ENCODE assay signal across 8 cellular contexts in the genomic region with DNA sequence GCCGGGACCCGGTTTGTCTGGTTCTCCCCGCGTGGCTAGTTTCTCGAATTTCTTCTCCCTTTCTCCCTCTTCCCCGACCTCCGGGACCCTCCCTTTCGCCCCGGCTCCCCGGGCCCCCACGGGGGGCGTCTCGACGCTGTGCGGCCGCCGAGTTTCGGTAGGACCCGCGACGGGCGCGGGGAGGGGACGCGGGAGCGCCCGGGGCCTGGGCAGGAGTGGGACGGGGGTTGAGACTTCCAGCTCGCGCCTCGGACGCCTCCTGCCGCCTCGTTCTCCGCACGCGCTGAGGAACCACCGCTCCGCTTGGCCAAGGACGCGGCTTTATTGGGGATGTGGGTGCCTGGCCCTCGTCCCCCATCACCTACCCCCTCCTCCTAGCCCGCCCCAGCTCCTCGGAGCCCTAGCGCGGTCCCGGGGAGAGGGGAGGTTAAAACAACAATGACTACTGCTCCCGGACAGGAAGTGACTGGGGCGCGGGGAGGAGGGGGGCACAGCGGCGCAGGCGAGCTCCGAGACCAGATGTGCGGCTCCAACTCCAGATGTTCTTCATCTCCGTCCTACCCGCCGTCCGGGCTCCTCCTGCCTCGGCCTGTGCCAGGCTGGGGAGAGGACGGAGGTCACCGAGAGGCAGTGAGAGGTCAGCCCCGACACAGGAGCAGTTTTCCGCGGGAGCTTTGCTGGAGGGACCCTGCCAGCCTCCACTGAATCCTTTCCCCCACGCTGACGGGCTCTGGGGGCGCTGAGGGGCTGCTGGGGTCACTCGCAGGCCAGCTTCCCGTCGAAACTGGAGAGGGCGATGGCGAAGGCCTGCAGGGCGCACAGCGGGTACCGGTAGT. TPM values are rescaled to one million over a fixed set of nuclear protein-coding genes. Genes with fewer than 3 reads are reported as not detected.
DNase-seq lines count a peak whose midpoint lies in the region; ATAC-seq and TF ChIP-seq lines count a peak whose summit lies in the region.

No MANE protein-coding gene starts in this region.

- DNase-seq in A172 (ENCODE audit: low spot score), result peak; percentile 30
- peak; percentile 91 for DNase-seq in H7
- DNase-seq in T-cell, result peak in 25 of 34 experiments; percentile 14 to 46 (median 30)
- peak; percentile 60 for DNase-seq in brain microvascular endothelial cell
- DNase-seq in iPS-NIHi11 (ENCODE audit: low spot score), result peak; percentile 77
- DNase-seq in stimulated activated CD4-positive, alpha-beta T cell treated with anti-CD3 and anti-CD28 coated beads, Interleukin-12 subunit alpha, Interleukin-12 subunit beta, amount 100 ng/mL, for 48 hours (ENCODE audit: low read depth in 2 of 3, low spot score in 1 of 3), result peak in 2 of 3 donors; percentile 24 to 26

- H3K4me3 ChIP-seq in H7 (ENCODE audit: insufficient read depth, low read depth, low read length) (peak overlapping the region; percentile 73), brain microvascular endothelial cell (ENCODE audit: low read depth, low read length) (peak overlapping the region; percentile 70)

- H3K9me3 Mint-ChIP-seq in T-cell, result no peaks in the 10 kb centered on the region

- H3K27me3 Mint-ChIP-seq in T-cell, result peaks cover 0 to 26% of the 10 kb centered on the region in 2 donors

- peaks cover 5% of the 10 kb centered on the region for H3K27me3 ChIP-seq in H7 (ENCODE audit: control insufficient read depth, insufficient read depth, low read length)
- no peaks in the 10 kb centered on the region for H3K27me3 ChIP-seq in brain microvascular endothelial cell (replicated peaks)

- H3K27ac ChIP-seq in brain microvascular endothelial cell, result peak overlapping the region; percentile 85

- H3K4me3 Mint-ChIP-seq in T-cell, result peak overlapping the region; percentile 73 to 81 (median 74)

- ATAC-seq in T-cell (replicated peaks in 1 of 4) (peak; percentile 17 to 43 (median 34)), HG03139 (IDR thresholded peaks at IDR 0.05; ENCODE audit: unreplicated experiment) (no peak), GM21515 (IDR thresholded peaks at IDR 0.05; ENCODE audit: unreplicated experiment) (no peak)

- CTCF ChIA-PET in T-cell (lab: Charles Lee), result interaction anchor here in 1 of 2 donors (0.6 kb wide), 2 partner anchors 35 to 182 kb away, joined by 4 to 5 read pairs; no protein-coding TSS in a partner anchor

- POLR2A ChIA-PET in T-cell (lab: Charles Lee), result interaction anchor here in 1 of 2 donors (0.6 kb wide), 1 partner anchor 11 kb away, joined by 3 read pairs; no protein-coding TSS in a partner anchor

- TF ChIP-seq CTCF in brain microvascular endothelial cell (IDR thresholded peaks at IDR 0.05; ENCODE audit: low read depth, low read length, missing control alignments), result peak; percentile 6

- no peak overlapping the region for H3K27ac Mint-ChIP-seq in T-cell

- in situ Hi-C loops in brain microvascular endothelial cell (cut with HindIII; ENCODE audit: low pct_ligation_motif_present, low sequenced_read_pairs), result no loop called here

- H3K4me1 Mint-ChIP-seq in T-cell, result peaks cover 14 to 21% (median 16%) of the 10 kb centered on the region in 3 donors

- H3K36me3 ChIP-seq in H7 (replicated peaks; ENCODE audit: control insufficient read depth, insufficient read depth, low read length) (no peaks in the 10 kb centered on the region), brain microvascular endothelial cell (replicated peaks) (no peaks in the 10 kb centered on the region)

- H3K36me3 Mint-ChIP-seq in T-cell, result no peaks in the 10 kb centered on the region

RNA-seq across cellular contexts. Expression of a gene that starts 0.9 kb away (rescaled TPM):
- total RNA-seq in A172 (2014; rRNA removed; shearing (Covaris generic)), result 10.9 and 12.3 TPM in 2 replicates
- 17.6 and 18.0 TPM in 2 replicates for total RNA-seq in H7 (2014; rRNA removed; shearing (Covaris generic))
- under 1 TPM in 3 of 5 donors, not detected in 2; 0.26 to 0.53 (median 0.41) TPM for total RNA-seq in T-cell

RNA-seq across cellular contexts. Expression of a gene that starts 14.9 kb away (rescaled TPM):
- total RNA-seq in A172 (2014; rRNA removed; shearing (Covaris generic)), result not detected in 2 replicates
- 0.55 and 1.3 TPM in 2 replicates for total RNA-seq in H7 (2014; rRNA removed; shearing (Covaris generic))
- not detected for total RNA-seq in T-cell

RNA-seq across cellular contexts. Expression of a gene that starts 29.6 kb away (rescaled TPM):
- total RNA-seq in A172 (2014; rRNA removed; shearing (Covaris generic)), result 1,014 and 1,151 TPM in 2 replicates
- total RNA-seq in H7 (2014; rRNA removed; shearing (Covaris generic)), result 2,080 and 2,249 TPM in 2 replicates
- 1,000 to 10,000 TPM; 1,890 to 2,203 (median 2,081) TPM for total RNA-seq in T-cell

RNA-seq across cellular contexts. Expression of a gene that starts 45.7 kb away (rescaled TPM):
- total RNA-seq in A172 (2014; rRNA removed; shearing (Covaris generic)), result 11.4 and 13.9 TPM in 2 replicates
- 18.7 and 22.8 TPM in 2 replicates for total RNA-seq in H7 (2014; rRNA removed; shearing (Covaris generic))
- 10 to 100 TPM in 3 of 5 donors, 1 to 10 TPM in 2; 5.6 to 12.8 (median 11.7) TPM for total RNA-seq in T-cell

Comparison
In these comparisons a context has a peak if more than half of its experiments do, and no peak if none do; other contexts are left out.
1. DNase-seq: peak in every context shown above with its lines; median percentile 91 in H7; 77 in iPS-NIHi11; 60 in brain microvascular endothelial cell; 30 in A172; 30 in T-cell; 25 in stimulated activated CD4-positive, alpha-beta T cell treated with anti-CD3 and anti-CD28 coated beads, Interleukin-12 subunit alpha, Interleukin-12 subunit beta, amount 100 ng/mL, for 48 hours.
2. ATAC-seq: peak in T-cell (4 of 4); none in HG03139 (single experiment) and GM21515 (single experiment).